Comparison of ENCODE assay signal across 8 cellular contexts in genomic region chr18:35949903-35950627, GRCh38.
A peak's percentile ranks its signal among the peaks of the same experiment; 100 is the strongest.
DNase-seq lines count a peak whose midpoint lies in the region; ATAC-seq and TF ChIP-seq lines count a peak whose summit lies in the region.

No MANE protein-coding gene starts in this region.

- ATAC-seq in GM19023 (IDR thresholded peaks at IDR 0.05; ENCODE audit: unreplicated experiment), result peak; percentile 76
- peak; percentile 95 for ATAC-seq in upper lobe of right lung

- TF ChIP-seq CTCF in cardiac muscle cell (IDR thresholded peaks at IDR 0.05; ENCODE audit: low read depth, low read length) (peak; percentile 94), osteocyte (IDR thresholded peaks at IDR 0.05) (peak; percentile 89), upper lobe of right lung (IDR thresholded peaks at IDR 0.05) (peak; percentile 98)

- H3K27ac Mint-ChIP-seq in activated naive CD8-positive, alpha-beta T cell, result no peak overlapping the region
- no peak overlapping the region for H3K27ac Mint-ChIP-seq in osteocyte (ENCODE audit: unreplicated experiment)

- no peaks in the 10 kb centered on the region for H3K9me2 ChIP-seq in Karpas-422 (replicated peaks; ENCODE audit: insufficient read depth, low read length)

- no peak overlapping the region for H2AFZ ChIP-seq in Karpas-422 (ENCODE audit: low read length)

- H3K27me3 ChIP-seq in Karpas-422 (ENCODE audit: low read length), result no peaks in the 10 kb centered on the region
- no peaks in the 10 kb centered on the region for H3K27me3 ChIP-seq in cardiac muscle cell
- no peaks in the 10 kb centered on the region for H3K27me3 ChIP-seq in upper lobe of right lung

- intact Hi-C loops in upper lobe of right lung (cut with DNase I), result loop anchor here (5.0 kb wide), 1 partner anchor 193 kb away; no protein-coding TSS in a partner anchor

- peak overlapping the region; percentile 87 for H3K4me3 Mint-ChIP-seq in activated naive CD8-positive, alpha-beta T cell
- peak overlapping the region; percentile 79 for H3K4me3 Mint-ChIP-seq in osteocyte (ENCODE audit: unreplicated experiment)

- H3K27ac ChIP-seq in Karpas-422 (ENCODE audit: low read length), result no peak overlapping the region
- H3K27ac ChIP-seq in cardiac muscle cell, result no peak overlapping the region
- H3K27ac ChIP-seq in upper lobe of right lung, result no peak overlapping the region

- H3K79me2 ChIP-seq in Karpas-422 (ENCODE audit: low read length), result no peaks in the 10 kb centered on the region

- H3K4me1 ChIP-seq in Karpas-422 (ENCODE audit: low read length), result peaks cover 8% of the 10 kb centered on the region; the same call in 1 of the 2 replicates
- no peaks in the 10 kb centered on the region for H3K4me1 ChIP-seq in cardiac muscle cell (ENCODE audit: low read depth)
- H3K4me1 ChIP-seq in upper lobe of right lung, result peaks cover 5% of the 10 kb centered on the region

- H3K27me3 Mint-ChIP-seq in activated naive CD8-positive, alpha-beta T cell, result peaks cover 17% of the 10 kb centered on the region
- H3K27me3 Mint-ChIP-seq in osteocyte (ENCODE audit: unreplicated experiment), result peaks cover 37% of the 10 kb centered on the region

- H3K4me3 ChIP-seq in Karpas-422 (ENCODE audit: low read length) (no peak overlapping the region), cardiac muscle cell (peak overlapping the region; percentile 52), upper lobe of right lung (peak overlapping the region; percentile 53)

- no peak overlapping the region for H3K4me2 ChIP-seq in Karpas-422 (ENCODE audit: low read depth, low read length, poor library complexity, severe bottlenecking)

- DNase-seq in AG08396 (ENCODE audit: low spot score) (peak; percentile 66), Karpas-422 (peak; percentile 74), SHP77 treated with DMSO at 0.1 percent for 48 hours (lab: John Stamatoyannopoulos, UW) (peak; percentile 4), cardiac muscle cell (ENCODE audit: low read depth in 1 of 2, low spot score in 1 of 2) (peak; percentile 76 to 87), osteocyte (ENCODE audit: extremely low spot score, unreplicated experiment) (no peak), upper lobe of right lung (peak; percentile 73)

- peaks cover 5% of the 10 kb centered on the region for H3K36me3 Mint-ChIP-seq in activated naive CD8-positive, alpha-beta T cell
- no peaks in the 10 kb centered on the region for H3K36me3 Mint-ChIP-seq in osteocyte (ENCODE audit: unreplicated experiment)

- H3K9me3 ChIP-seq in Karpas-422 (ENCODE audit: low read length) (peaks cover 5% of the 10 kb centered on the region), cardiac muscle cell (ENCODE audit: low read depth) (no peaks in the 10 kb centered on the region), upper lobe of right lung (no peaks in the 10 kb centered on the region)

- no peaks in the 10 kb centered on the region for H4K20me1 ChIP-seq in Karpas-422 (ENCODE audit: insufficient read depth, low read depth, low read length)

- H3K36me3 ChIP-seq in Karpas-422 (ENCODE audit: insufficient read depth, low read length) (no peaks in the 10 kb centered on the region), cardiac muscle cell (no peaks in the 10 kb centered on the region), upper lobe of right lung (no peaks in the 10 kb centered on the region)

- no peaks in the 10 kb centered on the region for H3K9me3 Mint-ChIP-seq in activated naive CD8-positive, alpha-beta T cell (ENCODE audit: low read depth)
- H3K9me3 Mint-ChIP-seq in osteocyte (ENCODE audit: unreplicated experiment), result peaks cover 6% of the 10 kb centered on the region

- no peak overlapping the region for H3K9ac ChIP-seq in Karpas-422 (ENCODE audit: low read length)

- peaks cover 11% of the 10 kb centered on the region for H3K4me1 Mint-ChIP-seq in activated naive CD8-positive, alpha-beta T cell (ENCODE audit: low read depth)
- H3K4me1 Mint-ChIP-seq in osteocyte (ENCODE audit: unreplicated experiment), result peaks cover 3% of the 10 kb centered on the region
